ENCODE assay signal across 17 cellular contexts in genomic region chr18:7735194-7735593, GRCh38.
DNase-seq lines count a peak whose midpoint lies in the region; ATAC-seq and TF ChIP-seq lines count a peak whose summit lies in the region.
"Had no signal": no experiment of that assay in that cellular context is flagged by ENCODE, and none has a peak within 500 bp of the region (broad histone marks: within the 10 kb centered on the region; RNA-seq: fewer than 3 reads in every experiment).

No MANE protein-coding gene starts in this region.

- peak overlapping the region; percentile 95 for H3K27ac Mint-ChIP-seq in MCF 10A (ENCODE audit: low read depth, unreplicated experiment)
- no peak overlapping the region for H3K27ac Mint-ChIP-seq in stimulated activated naive B cell treated with anti-CD40 and anti-IgM and Interleukin-4, amounts not matched to agents 10 μg/mL and 1 μg/mL and 100 μg/mL, for 72 hours
- H3K27ac Mint-ChIP-seq: activated T-helper 17 cell treated with anti-CD3 and anti-CD28 coated beads, Interleukin-2, amount 50 U/mL, for 72 hours; mesothelial cell of epicardium had no signal

- CTCF ChIA-PET in MCF 10A (lab: Yijun Ruan, JAX), result interaction anchor here (1.0 to 1.5 kb wide), 2 partner anchors 56 to 167 kb away, joined by 3 to 5 read pairs; no protein-coding TSS in a partner anchor

- peaks cover 16% of the 10 kb centered on the region for H3K79me2 ChIP-seq in hepatocyte

- H2AFZ ChIP-seq in hepatocyte, result no peak overlapping the region

- DNase-seq in MCF 10A (ENCODE audit: unreplicated experiment) (peak; percentile 16), breast epithelium (ENCODE audit: low spot score in 2 of 2) (no peak), astrocyte of the cerebellum (ENCODE audit: low read depth) (no peak), hepatocyte (ENCODE audit: low spot score) (no peak), thyroid gland (no peak), SW480 (ENCODE audit: low spot score) (no peak), NCI-H69 (lab: John Stamatoyannopoulos, UW) (no peak)
- DNase-seq in stimulated activated naive B cell treated with anti-CD40 and anti-IgM and Interleukin-4, amounts not matched to agents 10 μg/mL and 1 μg/mL and 100 μg/mL, for 72 hours, result no peak
- DNase-seq: activated CD4-positive, alpha-beta T cell treated with anti-CD3 and anti-CD28 coated beads, Interleukin-2, amount 50 U/mL, for 48 hours; NCI-H146; NCI-H510A treated with DMSO at 0.1 percent for 48 hours; occipital lobe; RPMI8226; stimulated activated CD4-positive, alpha-beta T cell treated with anti-CD3 and anti-CD28 coated beads, Interleukin-12 subunit alpha, Interleukin-12 subunit beta, amount 100 ng/mL, for 4 hours had no signal

- H3K4me3 ChIP-seq in breast epithelium, result no peak overlapping the region
- H3K4me3 ChIP-seq in astrocyte of the cerebellum (ENCODE audit: low read depth, low read length), result no peak overlapping the region
- no peak overlapping the region for H3K4me3 ChIP-seq in hepatocyte
- no peak overlapping the region for H3K4me3 ChIP-seq in thyroid gland (replicated peaks in 1 of 3)
- H3K4me3 ChIP-seq: suprapubic skin had no signal

- H3K27me3 Mint-ChIP-seq in MCF 10A (ENCODE audit: insufficient read depth, unreplicated experiment), result no peaks in the 10 kb centered on the region
- H3K27me3 Mint-ChIP-seq in stimulated activated naive B cell treated with anti-CD40 and anti-IgM and Interleukin-4, amounts not matched to agents 10 μg/mL and 1 μg/mL and 100 μg/mL, for 72 hours, result no peaks in the 10 kb centered on the region
- H3K27me3 Mint-ChIP-seq: activated T-helper 17 cell treated with anti-CD3 and anti-CD28 coated beads, Interleukin-2, amount 50 U/mL, for 72 hours had no signal

- no peaks in the 10 kb centered on the region for H3K36me3 Mint-ChIP-seq in MCF 10A (ENCODE audit: insufficient read depth, unreplicated experiment)
- no peaks in the 10 kb centered on the region for H3K36me3 Mint-ChIP-seq in stimulated activated naive B cell treated with anti-CD40 and anti-IgM and Interleukin-4, amounts not matched to agents 10 μg/mL and 1 μg/mL and 100 μg/mL, for 72 hours

- in situ Hi-C loops in astrocyte of the cerebellum (cut with HindIII; ENCODE audit: low sequenced_read_pairs), result no loop called here

- no peaks in the 10 kb centered on the region for H3K9me2 ChIP-seq in hepatocyte (replicated peaks; ENCODE audit: insufficient read depth)

- no peaks in the 10 kb centered on the region for H3K4me1 ChIP-seq in breast epithelium
- peaks cover 11% of the 10 kb centered on the region for H3K4me1 ChIP-seq in hepatocyte (ENCODE audit: insufficient read depth)
- H3K4me1 ChIP-seq in thyroid gland, result peaks cover 29 to 46% of the 10 kb centered on the region in 2 donors
- H3K4me1 ChIP-seq: suprapubic skin had no signal

- peaks cover 30% of the 10 kb centered on the region for H3K4me1 Mint-ChIP-seq in MCF 10A (ENCODE audit: insufficient read depth, unreplicated experiment)
- no peaks in the 10 kb centered on the region for H3K4me1 Mint-ChIP-seq in stimulated activated naive B cell treated with anti-CD40 and anti-IgM and Interleukin-4, amounts not matched to agents 10 μg/mL and 1 μg/mL and 100 μg/mL, for 72 hours
- H3K4me1 Mint-ChIP-seq: activated T-helper 17 cell treated with anti-CD3 and anti-CD28 coated beads, Interleukin-2, amount 50 U/mL, for 72 hours had no signal

- TF ChIP-seq POLR2A in breast epithelium (IDR thresholded peaks at IDR 0.05) (no peak), thyroid gland (IDR thresholded peaks at IDR 0.05) (no peak)

- H3K27me3 ChIP-seq in breast epithelium (no peaks in the 10 kb centered on the region), hepatocyte (no peaks in the 10 kb centered on the region), thyroid gland (no peaks in the 10 kb centered on the region)
- H3K27me3 ChIP-seq: suprapubic skin had no signal

- POLR2A ChIA-PET in MCF 10A (lab: Yijun Ruan, JAX), result interaction anchor here (0.7 to 0.9 kb wide), 2 partner anchors 169 to 313 kb away, joined by 3 to 4 read pairs; partner anchors contain the start of gene PTPRM

- no peak for ATAC-seq in stimulated activated naive B cell treated with anti-CD40 and anti-IgM and Interleukin-4, amounts not matched to agents 10 μg/mL and 1 μg/mL and 100 μg/mL, for 72 hours (replicated peaks)
- ATAC-seq: activated T-helper 17 cell treated with anti-CD3 and anti-CD28 coated beads, Interleukin-2, amount 50 U/mL, for 72 hours had no signal

- no peaks in the 10 kb centered on the region for H3K9me3 ChIP-seq in breast epithelium
- no peaks in the 10 kb centered on the region for H3K9me3 ChIP-seq in hepatocyte (ENCODE audit: low read depth)
- H3K9me3 ChIP-seq in thyroid gland, result no peaks in the 10 kb centered on the region
- H3K9me3 ChIP-seq: suprapubic skin had no signal

- intact Hi-C loops in MCF 10A (cut with micrococcal nuclease), result no loop called here
- intact Hi-C loops in breast epithelium (cut with DNase I; ENCODE audit: low total_unique reads), result no loop called here
- intact Hi-C loops in thyroid gland (cut with DNase I), result no loop called here

- H3K27ac ChIP-seq in breast epithelium (no peak overlapping the region), hepatocyte (peak overlapping the region; percentile 48), thyroid gland (peak overlapping the region in 2 of 3 donors; percentile 27 to 37)
- H3K27ac ChIP-seq: suprapubic skin had no signal

- no peaks in the 10 kb centered on the region for H3K9me3 Mint-ChIP-seq in MCF 10A (ENCODE audit: unreplicated experiment)
- H3K9me3 Mint-ChIP-seq in stimulated activated naive B cell treated with anti-CD40 and anti-IgM and Interleukin-4, amounts not matched to agents 10 μg/mL and 1 μg/mL and 100 μg/mL, for 72 hours, result no peaks in the 10 kb centered on the region
- H3K9me3 Mint-ChIP-seq: mesothelial cell of epicardium had no signal

- TF ChIP-seq CTCF in MCF 10A (IDR thresholded peaks at IDR 0.05; ENCODE audit: unreplicated experiment), result peak; percentile 16
- no peak for TF ChIP-seq CTCF in breast epithelium (IDR thresholded peaks at IDR 0.05)
- TF ChIP-seq CTCF in astrocyte of the cerebellum (IDR thresholded peaks at IDR 0.05; ENCODE audit: low read depth, low read length, missing control alignments), result peak; percentile 27
- TF ChIP-seq CTCF in hepatocyte (IDR thresholded peaks at IDR 0.05; ENCODE audit: poor library complexity), result peak; percentile 42
- peak in 3 of 6 experiments; percentile 19 to 37 (median 31) for TF ChIP-seq CTCF in thyroid gland (IDR thresholded peaks at IDR 0.05)

- no TSS peak for BruUV-seq in MCF 10A (replicated peaks; lab: Mats Ljungman, UMichigan)

- WGBS in hepatocyte (ENCODE audit: low lambda C conversion rate, missing lambda C conversion rate), result 77% methylated on average over 4 of the region's 4 CpGs
- WGBS in thyroid gland, 2 donors, result 85 to 86% methylated on average over 4 of the region's 4 CpGs

- H3K4me2 ChIP-seq in hepatocyte, result no peak overlapping the region

- H4K20me1 ChIP-seq in hepatocyte (ENCODE audit: insufficient read depth, poor library complexity, severe bottlenecking), result no peaks in the 10 kb centered on the region

- H3K36me3 ChIP-seq in breast epithelium (no peaks in the 10 kb centered on the region), hepatocyte (replicated peaks; ENCODE audit: insufficient read depth, low read depth) (no peaks in the 10 kb centered on the region), thyroid gland (no peaks in the 10 kb centered on the region)
- H3K36me3 ChIP-seq: suprapubic skin had no signal

- no peak overlapping the region for H3K4me3 Mint-ChIP-seq in MCF 10A (ENCODE audit: unreplicated experiment)
- H3K4me3 Mint-ChIP-seq in stimulated activated naive B cell treated with anti-CD40 and anti-IgM and Interleukin-4, amounts not matched to agents 10 μg/mL and 1 μg/mL and 100 μg/mL, for 72 hours, result no peak overlapping the region
- H3K4me3 Mint-ChIP-seq: activated T-helper 17 cell treated with anti-CD3 and anti-CD28 coated beads, Interleukin-2, amount 50 U/mL, for 72 hours; mesothelial cell of epicardium had no signal

Comparison
In these comparisons a context has a peak if more than half of its experiments do, and no peak if none do; other contexts are left out.
1. CTCF ChIP-seq: peak in MCF 10A (single experiment), astrocyte of the cerebellum (single experiment) and hepatocyte (single experiment); none in breast epithelium (0 of 3).
2. H3K27ac ChIP-seq: peak in hepatocyte (single experiment) and thyroid gland (2 of 3); none in breast epithelium (0 of 2).